ENCODE assay signal across 1 cellular context in genomic region chr9:125732562-125732961, GRCh38.
TF ChIP-seq lines count a peak whose summit lies in the region.

No MANE protein-coding gene starts in this region.

TF ChIP-seq in SK-N-SH, 30 proteins besides CTCF, POLR2A, EP300 and RAD21 (continued from another document):
- no peak for TF ChIP-seq ZBTB33 (IDR thresholded peaks at IDR 0.05; ENCODE audit: borderline replicate concordance, low read depth)
